In genomic region chr5:16082982-16083381, GRCh38 we compare ENCODE assay signal across 18 cellular contexts.
DNase-seq lines count a peak whose midpoint lies in the region; ATAC-seq and TF ChIP-seq lines count a peak whose summit lies in the region.
"Had no signal": no experiment of that assay in that cellular context is flagged by ENCODE, and none has a peak within 500 bp of the region (broad histone marks: within the 10 kb centered on the region; RNA-seq: fewer than 3 reads in every experiment).

No MANE protein-coding gene starts in this region.

- H3K4me3 Mint-ChIP-seq in activated CD4-positive, alpha-beta memory T cell treated with anti-CD3 and anti-CD28 coated beads for 36 hours = no peak overlapping the region
- H3K4me3 Mint-ChIP-seq in stimulated activated naive B cell treated with anti-CD40 and anti-IgM and Interleukin-4, amounts not matched to agents 10 μg/mL and 1 μg/mL and 100 μg/mL, for 72 hours = no peak overlapping the region
- H3K4me3 Mint-ChIP-seq: B cell; CD4-positive, alpha-beta T cell; CD8-positive, alpha-beta T cell had no signal

- H3K36me3 ChIP-seq in DND-41 (ENCODE audit: insufficient read depth, low read length) = no peaks in the 10 kb centered on the region
- H3K36me3 ChIP-seq: BLaER1 treated with 17β-estradiol and CSF1 and Interleukin-3, amounts not matched to agents 10 nM and 100 nM had no signal

- peak overlapping the region; percentile 49; the same call in 1 of the 2 replicates for H2AFZ ChIP-seq in DND-41 (ENCODE audit: low read depth, low read length)

- TF ChIP-seq CTCF in DND-41 (IDR thresholded peaks at IDR 0.05; ENCODE audit: borderline replicate concordance, extremely low read depth, low read length, poor library complexity, severe bottlenecking) = no peak

- H3K27me3 ChIP-seq in DND-41 (ENCODE audit: insufficient read depth, low read length, poor library complexity) = no peaks in the 10 kb centered on the region
- H3K27me3 ChIP-seq: BLaER1 treated with 17β-estradiol and CSF1 and Interleukin-3, amounts not matched to agents 10 nM and 100 nM had no signal

- H3K79me2 ChIP-seq in DND-41 (ENCODE audit: insufficient read depth, low read length) = no peaks in the 10 kb centered on the region

- peaks cover 63% of the 10 kb centered on the region for H3K4me1 ChIP-seq in DND-41 (ENCODE audit: insufficient read depth, low read length)
- H3K4me1 ChIP-seq: A549, Caco-2 had no signal

- ATAC-seq in DND-41 (ENCODE audit: insufficient read depth, low read depth) = peak; percentile 99
- ATAC-seq in stimulated activated naive B cell treated with anti-CD40 and anti-IgM and Interleukin-4, amounts not matched to agents 10 μg/mL and 1 μg/mL and 100 μg/mL, for 72 hours (replicated peaks) = no peak
- ATAC-seq: A549; CD8-positive, alpha-beta T cell; GM12878 had no signal

- no peaks in the 10 kb centered on the region for H3K4me1 Mint-ChIP-seq in activated CD4-positive, alpha-beta memory T cell treated with anti-CD3 and anti-CD28 coated beads for 36 hours (ENCODE audit: low read depth)
- no peaks in the 10 kb centered on the region for H3K4me1 Mint-ChIP-seq in stimulated activated naive B cell treated with anti-CD40 and anti-IgM and Interleukin-4, amounts not matched to agents 10 μg/mL and 1 μg/mL and 100 μg/mL, for 72 hours
- H3K4me1 Mint-ChIP-seq: B cell had no signal

- H3K27me3 Mint-ChIP-seq in activated CD4-positive, alpha-beta memory T cell treated with anti-CD3 and anti-CD28 coated beads for 36 hours = peaks cover 3% of the 10 kb centered on the region
- no peaks in the 10 kb centered on the region for H3K27me3 Mint-ChIP-seq in stimulated activated naive B cell treated with anti-CD40 and anti-IgM and Interleukin-4, amounts not matched to agents 10 μg/mL and 1 μg/mL and 100 μg/mL, for 72 hours
- H3K27me3 Mint-ChIP-seq: B cell had no signal

- POLR2A ChIA-PET in activated CD4-positive, alpha-beta memory T cell treated with anti-CD3 and anti-CD28 coated beads for 36 hours (lab: Charles Lee) = no interaction called here

- no peak overlapping the region for H3K27ac Mint-ChIP-seq in activated CD4-positive, alpha-beta memory T cell treated with anti-CD3 and anti-CD28 coated beads for 36 hours
- H3K27ac Mint-ChIP-seq in stimulated activated naive B cell treated with anti-CD40 and anti-IgM and Interleukin-4, amounts not matched to agents 10 μg/mL and 1 μg/mL and 100 μg/mL, for 72 hours = no peak overlapping the region
- H3K27ac Mint-ChIP-seq: B cell; CD4-positive, alpha-beta T cell; CD8-positive, alpha-beta T cell had no signal

- H3K9ac ChIP-seq in DND-41 (ENCODE audit: low read depth, low read length) = peak overlapping the region; percentile 29
- H3K9ac ChIP-seq: BLaER1 treated with 17β-estradiol and CSF1 and Interleukin-3, amounts not matched to agents 10 nM and 100 nM had no signal

- peak overlapping the region; percentile 89 for H3K27ac ChIP-seq in DND-41 (ENCODE audit: low read length)
- H3K27ac ChIP-seq: 22Rv1; A549; BLaER1 treated with 17β-estradiol and CSF1 and Interleukin-3, amounts not matched to agents 10 nM and 100 nM; C4-2B had no signal

- H3K4me2 ChIP-seq in DND-41 (ENCODE audit: insufficient read depth, low read length) = peak overlapping the region; percentile 50
- H3K4me2 ChIP-seq: A549; BLaER1 treated with 17β-estradiol and CSF1 and Interleukin-3, amounts not matched to agents 10 nM and 100 nM had no signal

- H3K36me3 Mint-ChIP-seq in activated CD4-positive, alpha-beta memory T cell treated with anti-CD3 and anti-CD28 coated beads for 36 hours = no peaks in the 10 kb centered on the region
- H3K36me3 Mint-ChIP-seq in stimulated activated naive B cell treated with anti-CD40 and anti-IgM and Interleukin-4, amounts not matched to agents 10 μg/mL and 1 μg/mL and 100 μg/mL, for 72 hours = no peaks in the 10 kb centered on the region
- H3K36me3 Mint-ChIP-seq: CD8-positive, alpha-beta T cell had no signal

- peak; percentile 92 for DNase-seq in DND-41
- DNase-seq in Jurkat, Clone E6-1 (ENCODE audit: low read depth, low spot score) = peak; percentile 96
- peak; percentile 22 for DNase-seq in myocyte (ENCODE audit: low read depth)
- no peak for DNase-seq in activated CD4-positive, alpha-beta memory T cell treated with anti-CD3 and anti-CD28 coated beads for 36 hours
- DNase-seq in stimulated activated naive B cell treated with anti-CD40 and anti-IgM and Interleukin-4, amounts not matched to agents 10 μg/mL and 1 μg/mL and 100 μg/mL, for 72 hours = no peak
- DNase-seq: AML-193; Caco-2; Calu3; CD4-positive, alpha-beta T cell; CD8-positive, alpha-beta T cell; DMS79 treated with DMSO at 0.1 percent for 48 hours; GDM1 had no signal

- H3K9me3 ChIP-seq in DND-41 (ENCODE audit: insufficient read depth, low read length, severe bottlenecking) = no peaks in the 10 kb centered on the region
- H3K9me3 ChIP-seq: A549; BLaER1 treated with 17β-estradiol and CSF1 and Interleukin-3, amounts not matched to agents 10 nM and 100 nM; Caco-2 had no signal

- CTCF ChIA-PET in activated CD4-positive, alpha-beta memory T cell treated with anti-CD3 and anti-CD28 coated beads for 36 hours (lab: Charles Lee) = interaction anchor here (0.6 kb wide), 1 partner anchor 904 kb away, joined by 4 read pairs; no protein-coding TSS in a partner anchor

- no peaks in the 10 kb centered on the region for H4K20me1 ChIP-seq in DND-41 (ENCODE audit: insufficient read depth, low read length)
- H4K20me1 ChIP-seq: BLaER1 treated with 17β-estradiol and CSF1 and Interleukin-3, amounts not matched to agents 10 nM and 100 nM had no signal

- H3K9me3 Mint-ChIP-seq in activated CD4-positive, alpha-beta memory T cell treated with anti-CD3 and anti-CD28 coated beads for 36 hours = no peaks in the 10 kb centered on the region
- H3K9me3 Mint-ChIP-seq in stimulated activated naive B cell treated with anti-CD40 and anti-IgM and Interleukin-4, amounts not matched to agents 10 μg/mL and 1 μg/mL and 100 μg/mL, for 72 hours = peaks cover 0 to 7% of the 10 kb centered on the region in 2 donors
- H3K9me3 Mint-ChIP-seq: CD4-positive, alpha-beta T cell; CD8-positive, alpha-beta T cell had no signal

- intact Hi-C loops in activated CD4-positive, alpha-beta memory T cell treated with anti-CD3 and anti-CD28 coated beads for 36 hours (cut with micrococcal nuclease) = no loop called here

- peak overlapping the region in 1 of 2 experiments; percentile 23; a peak in 2 of 4 replicates for H3K4me3 ChIP-seq in DND-41 (ENCODE audit: low read depth in 1 of 2, low read length in 2 of 2)
- peak overlapping the region; percentile 37 for H3K4me3 ChIP-seq in Jurkat, Clone E6-1 (ENCODE audit: low read length)
- H3K4me3 ChIP-seq: A549; BLaER1 treated with 17β-estradiol and CSF1 and Interleukin-3, amounts not matched to agents 10 nM and 100 nM; GM12878 had no signal

Comparison
In these comparisons a context has a peak if more than half of its experiments do, and no peak if none do; other contexts are left out.
1. DNase-seq: peak in DND-41 (single experiment), Jurkat, Clone E6-1 (single experiment) and myocyte (single experiment); none in activated CD4-positive, alpha-beta memory T cell treated with anti-CD3 and anti-CD28 coated beads for 36 hours (single experiment) and stimulated activated naive B cell treated with anti-CD40 and anti-IgM and Interleukin-4, amounts not matched to agents 10 μg/mL and 1 μg/mL and 100 μg/mL, for 72 hours (single experiment).